8 cellular contexts compared by ENCODE assay signal in genomic region chr18:3151379-3152264, GRCh38.
DNase-seq lines count a peak whose midpoint lies in the region; FAIRE-seq and TF ChIP-seq lines count a peak whose summit lies in the region.

No MANE protein-coding gene starts in this region.

- no peak overlapping the region for H3K4me3 ChIP-seq in esophagus muscularis mucosa
- H3K4me3 ChIP-seq in ovary = no peak overlapping the region
- no peak overlapping the region for H3K4me3 ChIP-seq in MG63

- peak overlapping the region in 1 of 4 donors; percentile 52 for H3K27ac ChIP-seq in esophagus muscularis mucosa (replicated peaks in 1 of 4)
- H3K27ac ChIP-seq in ovary = no peak overlapping the region

- H3K27me3 ChIP-seq in esophagus muscularis mucosa (no peaks in the 10 kb centered on the region), ovary (no peaks in the 10 kb centered on the region), MG63 (no peaks in the 10 kb centered on the region)

- DNase-seq in Calu3 (no peak), HPDE6-E6E7 (ENCODE audit: extremely low spot score) (peak; percentile 10), RCC 7860 (ENCODE audit: low spot score) (peak; percentile 23), esophagus muscularis mucosa (ENCODE audit: extremely low spot score) (no peak), ovary (no peak), MG63 (no peak), mucosa of gallbladder (ENCODE audit: low spot score) (no peak)
- DNase-seq in activated CD4-positive, alpha-beta memory T cell treated with anti-CD3 and anti-CD28 coated beads, Interleukin-2, amount 10 ng/mL, durations not matched to agents 7 days and 5 days = no peak

- POLR2A ChIA-PET in activated CD4-positive, alpha-beta memory T cell treated with anti-CD3 and anti-CD28 coated beads, Interleukin-2, amount 10 ng/mL, durations not matched to agents 7 days and 5 days (lab: Charles Lee) = interaction anchor here (1.1 to 1.3 kb wide), 2 partner anchors 94 to 157 kb away, joined by 5 read pairs; no protein-coding TSS in a partner anchor

- TF ChIP-seq CTCF in Calu3 (IDR thresholded peaks at IDR 0.05; ENCODE audit: unreplicated experiment) = peak; percentile 51
- TF ChIP-seq CTCF in esophagus muscularis mucosa (IDR thresholded peaks at IDR 0.05) = peak; percentile 62 to 85 (median 80)
- peak; percentile 34 to 53 (median 41) for TF ChIP-seq CTCF in ovary (IDR thresholded peaks at IDR 0.05)

- FAIRE-seq in RCC 7860 (lab: Jason Lieb, UNC) = peak; percentile 81

- H3K27me3 Mint-ChIP-seq in Calu3 (ENCODE audit: unreplicated experiment) = no peaks in the 10 kb centered on the region
- H3K27me3 Mint-ChIP-seq in activated CD4-positive, alpha-beta memory T cell treated with anti-CD3 and anti-CD28 coated beads, Interleukin-2, amount 10 ng/mL, durations not matched to agents 7 days and 5 days = peaks cover 11% of the 10 kb centered on the region

- H3K4me1 Mint-ChIP-seq in Calu3 (ENCODE audit: low read depth, unreplicated experiment) = peaks cover 46% of the 10 kb centered on the region
- H3K4me1 Mint-ChIP-seq in activated CD4-positive, alpha-beta memory T cell treated with anti-CD3 and anti-CD28 coated beads, Interleukin-2, amount 10 ng/mL, durations not matched to agents 7 days and 5 days = no peaks in the 10 kb centered on the region

- TF ChIP-seq EP300 in esophagus muscularis mucosa (IDR thresholded peaks at IDR 0.05) = no peak
- TF ChIP-seq EP300 in ovary (IDR thresholded peaks at IDR 0.05) = no peak

- intact Hi-C loops in Calu3 (cut with micrococcal nuclease; ENCODE audit: unreplicated experiment) (no loop called here), esophagus muscularis mucosa (cut with DNase I) (loop anchor here (2.0 kb wide), 1 partner anchor 93 kb away; no protein-coding TSS in a partner anchor), ovary (cut with DNase I) (loop anchor here in 3 of 4 donors (5.0 to 10.0 kb wide), 4 partner anchors 73 to 224 kb away; partner anchors contain the start of gene MYL12A (in 1 of the 3))

- H3K36me3 Mint-ChIP-seq in Calu3 (ENCODE audit: insufficient read depth, unreplicated experiment) = peaks cover 4% of the 10 kb centered on the region
- H3K36me3 Mint-ChIP-seq in activated CD4-positive, alpha-beta memory T cell treated with anti-CD3 and anti-CD28 coated beads, Interleukin-2, amount 10 ng/mL, durations not matched to agents 7 days and 5 days (ENCODE audit: low read depth) = no peaks in the 10 kb centered on the region

- H3K4me1 ChIP-seq in esophagus muscularis mucosa (peaks cover 15 to 33% (median 20%) of the 10 kb centered on the region in 4 donors), ovary (ENCODE audit: insufficient read depth) (no peaks in the 10 kb centered on the region)

- TF ChIP-seq POLR2A in esophagus muscularis mucosa (IDR thresholded peaks at IDR 0.05; ENCODE audit: low read depth) (no peak), ovary (IDR thresholded peaks at IDR 0.05) (no peak)

- peak overlapping the region; percentile 52 for H3K27ac Mint-ChIP-seq in Calu3 (ENCODE audit: unreplicated experiment)
- H3K27ac Mint-ChIP-seq in activated CD4-positive, alpha-beta memory T cell treated with anti-CD3 and anti-CD28 coated beads, Interleukin-2, amount 10 ng/mL, durations not matched to agents 7 days and 5 days = no peak overlapping the region

- H3K9me3 ChIP-seq in esophagus muscularis mucosa (no peaks in the 10 kb centered on the region), ovary (no peaks in the 10 kb centered on the region), MG63 (no peaks in the 10 kb centered on the region)

- CTCF ChIA-PET in Calu3 (lab: Charles Lee) = interaction anchor here (0.6 to 2.4 kb wide), 6 partner anchors 60 to 226 kb away, joined by 3 to 20 read pairs (median 3); no protein-coding TSS in a partner anchor
- CTCF ChIA-PET in activated CD4-positive, alpha-beta memory T cell treated with anti-CD3 and anti-CD28 coated beads, Interleukin-2, amount 10 ng/mL, durations not matched to agents 7 days and 5 days (lab: Charles Lee) = interaction anchor here (0.6 to 2.4 kb wide), 42 partner anchors 9 to 513 kb away, joined by 3 to 39 read pairs (median 4); partner anchors contain the start of gene MYL12A

- WGBS in esophagus muscularis mucosa = 63% methylated on average over 18 of the region's 18 CpGs
- 54 to 68% (median 60%) methylated on average over 18 of the region's 18 CpGs for WGBS in ovary, 3 donors

- no TSS peak for BruUV-seq in Calu3 (replicated peaks; lab: Mats Ljungman, UMichigan)

- H3K9me3 Mint-ChIP-seq in Calu3 (ENCODE audit: low read depth, unreplicated experiment) = no peaks in the 10 kb centered on the region
- H3K9me3 Mint-ChIP-seq in activated CD4-positive, alpha-beta memory T cell treated with anti-CD3 and anti-CD28 coated beads, Interleukin-2, amount 10 ng/mL, durations not matched to agents 7 days and 5 days = no peaks in the 10 kb centered on the region

- H3K36me3 ChIP-seq in esophagus muscularis mucosa = peaks cover 0 to 8% (median 0%) of the 10 kb centered on the region in 4 donors
- H3K36me3 ChIP-seq in ovary = no peaks in the 10 kb centered on the region
- no peaks in the 10 kb centered on the region for H3K36me3 ChIP-seq in MG63

- H3K4me3 Mint-ChIP-seq in Calu3 (ENCODE audit: low read depth, unreplicated experiment) = no peak overlapping the region
- H3K4me3 Mint-ChIP-seq in activated CD4-positive, alpha-beta memory T cell treated with anti-CD3 and anti-CD28 coated beads, Interleukin-2, amount 10 ng/mL, durations not matched to agents 7 days and 5 days = no peak overlapping the region

Comparison
In these comparisons a context has a peak if more than half of its experiments do, and no peak if none do; other contexts are left out.
1. DNase-seq: peak in HPDE6-E6E7 (single experiment) and RCC 7860 (single experiment); none in Calu3 (single experiment), esophagus muscularis mucosa (single experiment), ovary (0 of 5), MG63 (single experiment), mucosa of gallbladder (single experiment) and activated CD4-positive, alpha-beta memory T cell treated with anti-CD3 and anti-CD28 coated beads, Interleukin-2, amount 10 ng/mL, durations not matched to agents 7 days and 5 days (single experiment).
2. Peak in every context shown above with its lines, with median percentiles within 50 percentile points of each other: CTCF ChIP-seq.